1 cellular context compared by ENCODE assay signal in the genomic region with DNA sequence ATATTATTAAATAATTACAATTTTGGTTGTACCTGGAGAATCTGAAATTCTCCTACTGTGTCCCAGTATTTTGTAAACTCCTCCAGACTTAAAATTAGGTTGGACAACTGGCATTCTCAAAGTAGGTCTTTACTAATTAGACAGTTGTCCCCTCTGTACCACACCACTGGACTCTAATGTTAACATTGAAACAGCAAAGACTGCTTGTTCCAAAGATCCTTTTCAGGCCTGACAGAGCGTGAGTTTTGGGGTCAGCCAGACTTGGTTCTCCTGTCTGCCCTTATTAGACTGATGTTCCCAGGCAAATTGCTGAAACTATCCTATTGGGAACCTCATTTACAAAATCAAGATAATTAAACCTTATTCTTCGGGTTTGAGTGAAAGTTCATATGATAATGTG.
TF ChIP-seq lines count a peak whose summit lies in the region.

No MANE protein-coding gene starts in this region.

TF ChIP-seq in GM23338, 12 proteins besides CTCF, POLR2A, EP300 and RAD21 (continued from another document):
- no peak for TF ChIP-seq REST (IDR thresholded peaks at IDR 0.05; ENCODE audit: unreplicated experiment)
- TF ChIP-seq ZNF462 (CRISPR knock-in tag; IDR thresholded peaks at IDR 0.05) = no peak
- TF ChIP-seq STAT1 (IDR thresholded peaks at IDR 0.05; ENCODE audit: unreplicated experiment) = no peak
TF ChIP-seq in GM23338: peak in this region for 0.
